8 cellular contexts compared by ENCODE assay signal in the genomic region with DNA sequence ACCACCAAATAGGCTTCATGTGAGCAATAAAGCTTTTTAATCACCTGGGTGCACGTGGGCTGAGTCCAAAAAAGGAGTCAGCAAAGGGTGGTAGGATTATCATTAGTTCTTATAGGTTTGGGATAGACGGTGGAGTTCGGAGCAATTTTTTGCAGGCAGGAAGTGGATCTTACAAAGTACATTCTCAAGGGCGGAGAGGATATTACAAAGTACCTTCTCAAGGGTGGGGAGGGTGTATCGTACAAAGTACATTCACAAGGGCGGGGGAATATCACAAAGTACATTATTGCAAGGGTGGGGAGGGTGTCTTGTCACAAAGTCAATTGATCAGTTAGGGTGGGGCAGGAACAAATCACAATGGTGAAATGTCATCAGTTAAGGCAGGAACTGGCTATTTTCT. TPM values are rescaled to one million over a fixed set of nuclear protein-coding genes. Genes with fewer than 3 reads are reported as not detected.
"Had no signal": no experiment of that assay in that cellular context is flagged by ENCODE, and none has a peak within 500 bp of the region (broad histone marks: within the 10 kb centered on the region; RNA-seq: fewer than 3 reads in every experiment).

No MANE protein-coding gene starts in this region.

RNA-seq across cellular contexts. Expression of a gene that starts 8.6 kb away (rescaled TPM):
- total RNA-seq: PC-9, Right ventricle myocardium inferior, Right ventricle myocardium superior, RPMI7951, SJCRH30, SJSA1, SK-MEL-5 had no signal
- polyA plus RNA-seq: SK-N-SH had no signal
